ENCODE assay signal across 22 cellular contexts in the genomic region with DNA sequence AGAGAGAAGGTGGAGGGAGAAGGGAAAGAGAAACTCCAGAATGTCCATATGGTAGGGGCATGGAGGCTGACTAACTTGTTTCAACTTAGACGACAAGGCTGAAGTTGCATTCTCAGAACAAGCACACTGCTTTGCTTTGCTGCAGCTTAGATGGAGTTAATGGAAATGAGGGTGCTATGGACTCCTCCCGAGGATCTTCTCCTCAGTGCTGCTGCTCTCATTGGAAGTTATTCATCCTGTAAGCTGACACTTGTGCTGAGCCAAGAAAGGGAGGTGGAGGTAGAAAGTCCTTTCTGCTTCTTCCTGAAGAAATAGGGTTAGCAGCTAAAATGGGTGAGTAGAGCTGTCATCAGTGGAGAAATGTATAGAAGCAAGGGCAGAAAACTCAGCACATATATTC.
DNase-seq lines count a peak whose midpoint lies in the region; ATAC-seq, FAIRE-seq and TF ChIP-seq lines count a peak whose summit lies in the region.
"Had no signal": no experiment of that assay in that cellular context is flagged by ENCODE, and none has a peak within 500 bp of the region (broad histone marks: within the 10 kb centered on the region; RNA-seq: fewer than 3 reads in every experiment).

No MANE protein-coding gene starts in this region.

- H3K9me2 ChIP-seq in OCI-LY7 (ENCODE audit: insufficient read depth, low read length), result no peaks in the 10 kb centered on the region

- no peak overlapping the region; the same call in 1 of the 2 replicates for H2BK20ac ChIP-seq in H1 (ENCODE audit: low read length)

- no peak overlapping the region for H2BK12ac ChIP-seq in H1 (ENCODE audit: low read depth, low read length)

- no peak overlapping the region for H3K56ac ChIP-seq in H1 (replicated peaks; ENCODE audit: insufficient read length, low read depth, low read length)

- CTCF ChIA-PET in A673 (lab: Charles Lee) (no interaction called here), WTC11 (lab: Charles Lee) (interaction anchor here (1.4 kb wide), 1 partner anchor 28 kb away, joined by 3 read pairs; no protein-coding TSS in a partner anchor), H1 (lab: Charles Lee; ENCODE audit: partially characterized antibody) (interaction anchor here (1.0 kb wide), 1 partner anchor 148 kb away, joined by 3 read pairs; no protein-coding TSS in a partner anchor), OCI-LY7 (lab: Charles Lee; ENCODE audit: unreplicated experiment) (no interaction called here)

- peak overlapping the region; percentile 12 for H3K27ac ChIP-seq in A673 (ENCODE audit: low read depth, low read length, poor library complexity, severe bottlenecking)
- no peak overlapping the region for H3K27ac ChIP-seq in H1 (ENCODE audit: low read depth, low read length)
- no peak overlapping the region for H3K27ac ChIP-seq in neural progenitor cell
- H3K27ac ChIP-seq in OCI-LY7 (ENCODE audit: low read depth, low read length, poor library complexity, severe bottlenecking), result no peak overlapping the region
- no peak overlapping the region for H3K27ac ChIP-seq in WERI-Rb-1
- H3K27ac ChIP-seq: A549, GM23248 had no signal

- POLR2A ChIA-PET in A673 (lab: Charles Lee; ENCODE audit: low non-redundant PET), result no interaction called here
- POLR2A ChIA-PET in WTC11 (lab: Charles Lee), result no interaction called here
- POLR2A ChIA-PET in H1 (lab: Charles Lee; ENCODE audit: partially characterized antibody), result no interaction called here
- POLR2A ChIA-PET in OCI-LY7 (lab: Charles Lee), result interaction anchor here (0.5 to 0.9 kb wide), 2 partner anchors 643 to 848 kb away, joined by 3 read pairs; no protein-coding TSS in a partner anchor

- H2AFZ ChIP-seq in H1 (ENCODE audit: low read length) (peak overlapping the region; percentile 80; the same call in 1 of the 2 replicates), neural progenitor cell (replicated peaks) (peak overlapping the region; percentile 57), OCI-LY7 (ENCODE audit: low read length) (no peak overlapping the region)
- H2AFZ ChIP-seq: GM23248 had no signal

- no peak for TF ChIP-seq CTCF in A673 (conservative IDR thresholded peaks at IDR 0.05; ENCODE audit: low read depth, low read length)
- TF ChIP-seq CTCF in WTC11 (IDR thresholded peaks at IDR 0.05), result no peak
- TF ChIP-seq CTCF in H1 (IDR thresholded peaks at IDR 0.05; ENCODE audit: control extremely low read depth in 1 of 3, insufficient read depth in 1 of 3, low read depth in 1 of 3, low read length in 3 of 3), result no peak
- TF ChIP-seq CTCF in neural progenitor cell (IDR thresholded peaks at IDR 0.05), result no peak
- no peak for TF ChIP-seq CTCF in OCI-LY7 (conservative IDR thresholded peaks at IDR 0.05; ENCODE audit: low read length)
- TF ChIP-seq CTCF in WERI-Rb-1 (IDR thresholded peaks at IDR 0.05; ENCODE audit: low read depth, low read length), result no peak

- H4K8ac ChIP-seq in H1 (ENCODE audit: extremely low read depth, insufficient read depth, low read length), result no peak overlapping the region

- H3K4me1 ChIP-seq in A673 (ENCODE audit: insufficient read depth, low read length, poor library complexity, severe bottlenecking) (peaks cover 31% of the 10 kb centered on the region), H1 (replicated peaks in 1 of 4; ENCODE audit: control insufficient read depth in 3 of 4, insufficient read depth in 4 of 4, low read length in 3 of 4) (peaks cover 0 to 4% (median 2%) of the 10 kb centered on the region in 4 experiments; a peak in 3 of 7 replicates), neural progenitor cell (peaks cover 25% of the 10 kb centered on the region), OCI-LY7 (ENCODE audit: insufficient read depth, low read length, poor library complexity, severe bottlenecking) (no peaks in the 10 kb centered on the region)
- H3K4me1 ChIP-seq: A549, Caco-2, HAP-1 had no signal

- H3K9ac ChIP-seq in H1 (replicated peaks in 1 of 4; ENCODE audit: extremely low read depth in 1 of 4, low read depth in 3 of 4, low read length in 3 of 4) (no peak overlapping the region), neural progenitor cell (no peak overlapping the region)
- H3K9ac ChIP-seq: GM23248 had no signal

- no peak overlapping the region for H3K4me3 ChIP-seq in A673 (ENCODE audit: low read depth, low read length, poor library complexity, severe bottlenecking)
- no peak overlapping the region for H3K4me3 ChIP-seq in H1 (ENCODE audit: extremely low read depth in 1 of 4, insufficient read depth in 2 of 4, low read depth in 3 of 4, low read length in 4 of 4)
- H3K4me3 ChIP-seq in neural progenitor cell, result no peak overlapping the region
- H3K4me3 ChIP-seq in OCI-LY7 (ENCODE audit: low read depth, low read length, poor library complexity, severe bottlenecking), result no peak overlapping the region
- H3K4me3 ChIP-seq in WERI-Rb-1 (ENCODE audit: low read depth, low read length), result no peak overlapping the region
- H3K4me3 ChIP-seq: A549, GM23248, HAP-1 had no signal

- ATAC-seq in WTC11, result peak; percentile 82
- ATAC-seq: A549; CD8-positive, alpha-beta T cell had no signal

- WGBS in H1 (ENCODE audit: extremely low coverage in 1 of 2, insufficient coverage in 1 of 2, insufficient read length in 1 of 2, insufficient replicate concordance in 2 of 2, low coverage in 1 of 2, low lambda C conversion rate in 2 of 2, missing lambda C conversion rate in 1 of 2), 2 experiments, result 59% methylated on average over 2 of the region's 2 CpGs; no CpG with 5 or more reads in 1 of the 2 experiments

- no peak for TF ChIP-seq RAD21 in H1 (IDR thresholded peaks at IDR 0.05 in 1 of 2, conservative IDR thresholded peaks at IDR 0.05 in 1 of 2; ENCODE audit: low read depth in 2 of 2, low read length in 2 of 2)

- peaks cover 22% of the 10 kb centered on the region for H3K9me3 Mint-ChIP-seq in WTC11
- H3K9me3 Mint-ChIP-seq in neural progenitor cell, result peaks cover 3% of the 10 kb centered on the region

- no peak overlapping the region for H2AK5ac ChIP-seq in H1 (ENCODE audit: low read depth, low read length)

- no peak for DNase-seq in A673 (ENCODE audit: low spot score)
- DNase-seq in WTC11 (ENCODE audit: low spot score), result no peak
- no peak for DNase-seq in H1 (ENCODE audit: low read depth in 1 of 2, low spot score in 2 of 2)
- DNase-seq in neural progenitor cell (ENCODE audit: low spot score), result no peak
- no peak for DNase-seq in activated naive CD4-positive, alpha-beta T cell treated with anti-CD3 and anti-CD28 coated beads, Interleukin-2, amount 50 U/mL, for 16 hours
- no peak for DNase-seq in OCI-LY7 (ENCODE audit: low spot score)
- no peak for DNase-seq in WERI-Rb-1
- DNase-seq: 8988T; C1 segment of cervical spinal cord; Caco-2; CD4-positive, CD25-positive, alpha-beta regulatory T cell; CD8-positive, alpha-beta T cell; DMS153; DND-41; GM23248; HFFc6 had no signal

- no peak overlapping the region for H4K91ac ChIP-seq in H1 (replicated peaks; ENCODE audit: insufficient read length, low read length)

- H3K4me2 ChIP-seq in H1 (ENCODE audit: insufficient read depth in 1 of 2, low read depth in 2 of 2, low read length in 2 of 2) (no peak overlapping the region), neural progenitor cell (peak overlapping the region; percentile 27), OCI-LY7 (ENCODE audit: low read length) (no peak overlapping the region)
- H3K4me2 ChIP-seq: A549 had no signal

- H3K4me3 Mint-ChIP-seq in WTC11, result no peak overlapping the region
- no peak overlapping the region for H3K4me3 Mint-ChIP-seq in neural progenitor cell
- H3K4me3 Mint-ChIP-seq: CD4-positive, CD25-positive, alpha-beta regulatory T cell; CD8-positive, alpha-beta T cell; HFFc6 had no signal

- H3K36me3 ChIP-seq in A673 (ENCODE audit: insufficient read depth, low read length, poor library complexity, severe bottlenecking) (no peaks in the 10 kb centered on the region), H1 (ENCODE audit: control insufficient read depth in 2 of 4, insufficient read depth in 4 of 4, low read length in 3 of 4) (no peaks in the 10 kb centered on the region), neural progenitor cell (no peaks in the 10 kb centered on the region), OCI-LY7 (ENCODE audit: insufficient read depth, low read length) (no peaks in the 10 kb centered on the region), WERI-Rb-1 (no peaks in the 10 kb centered on the region)
- H3K36me3 ChIP-seq: HAP-1 had no signal

- no peaks in the 10 kb centered on the region for H3K79me1 ChIP-seq in H1 (ENCODE audit: low read depth, low read length)

- H3K27ac Mint-ChIP-seq in WTC11 (no peak overlapping the region), neural progenitor cell (no peak overlapping the region)
- H3K27ac Mint-ChIP-seq: CD4-positive, CD25-positive, alpha-beta regulatory T cell; CD8-positive, alpha-beta T cell; HFFc6 had no signal

- TF ChIP-seq EP300 in H1 (IDR thresholded peaks at IDR 0.05; ENCODE audit: borderline replicate concordance in 1 of 2, low read depth in 2 of 2, low read length in 2 of 2), result no peak

- H2BK5ac ChIP-seq in H1 (ENCODE audit: low read depth, low read length), result no peak overlapping the region

- H3K9me3 ChIP-seq in A673 (ENCODE audit: low read depth, low read length, poor library complexity, severe bottlenecking) (no peaks in the 10 kb centered on the region), H1 (ENCODE audit: insufficient read depth in 2 of 2, low read depth in 1 of 2, low read length in 1 of 2) (peaks cover 4 to 11% of the 10 kb centered on the region in 2 experiments; a peak in 3 of 4 replicates), neural progenitor cell (ENCODE audit: low read depth) (no peaks in the 10 kb centered on the region), OCI-LY7 (ENCODE audit: low read length) (no peaks in the 10 kb centered on the region), WERI-Rb-1 (ENCODE audit: severe bottlenecking) (no peaks in the 10 kb centered on the region)
- H3K9me3 ChIP-seq: A549, Caco-2, HAP-1 had no signal

- intact Hi-C loops in A673 (cut with micrococcal nuclease; ENCODE audit: unreplicated experiment), result no loop called here
- intact Hi-C loops in OCI-LY7 (cut with micrococcal nuclease; ENCODE audit: unreplicated experiment), result no loop called here

- H2BK120ac ChIP-seq in H1 (replicated peaks; ENCODE audit: low read depth, low read length), result no peak overlapping the region

- no peak overlapping the region for H4K5ac ChIP-seq in H1 (ENCODE audit: insufficient read length, low read depth, low read length)

- no peak overlapping the region for H3K4ac ChIP-seq in H1 (replicated peaks; ENCODE audit: insufficient read length, low read depth, low read length)

- H4K20me1 ChIP-seq in H1 (replicated peaks in 1 of 2; ENCODE audit: control insufficient read depth in 1 of 2, insufficient read depth in 2 of 2, low read length in 2 of 2) (no peaks in the 10 kb centered on the region), neural progenitor cell (ENCODE audit: low read depth) (no peaks in the 10 kb centered on the region), OCI-LY7 (ENCODE audit: insufficient read depth, low read length) (no peaks in the 10 kb centered on the region)

- FAIRE-seq in H1 (lab: Jason Lieb, UNC), result no peak
- FAIRE-seq: G401.6, GM12892, GM19239, H54 had no signal

- no peak overlapping the region for H3K23ac ChIP-seq in H1 (ENCODE audit: insufficient read length)

- H3F3A ChIP-seq in neural progenitor cell (ENCODE audit: low read depth), result peaks cover 9% of the 10 kb centered on the region

- no peak overlapping the region for H3K14ac ChIP-seq in H1 (ENCODE audit: insufficient read length)

- H3K18ac ChIP-seq in H1 (ENCODE audit: extremely low read depth, low read length), result no peak overlapping the region

- TF ChIP-seq POLR2A in H1 (IDR thresholded peaks at IDR 0.05; ENCODE audit: control extremely low read depth in 1 of 2, low read depth in 2 of 2, low read length in 2 of 2), result no peak

- peaks cover 25% of the 10 kb centered on the region for H3K4me1 Mint-ChIP-seq in WTC11
- peaks cover 6% of the 10 kb centered on the region for H3K4me1 Mint-ChIP-seq in neural progenitor cell
- H3K4me1 Mint-ChIP-seq: CD4-positive, CD25-positive, alpha-beta regulatory T cell had no signal

- H3K27me3 ChIP-seq in A673 (replicated peaks; ENCODE audit: insufficient read depth, low read depth, low read length, poor library complexity) (no peaks in the 10 kb centered on the region), H1 (replicated peaks in 1 of 4; ENCODE audit: control insufficient read depth in 3 of 4, extremely low read depth in 1 of 4, insufficient read depth in 3 of 4, low read length in 3 of 4) (no peaks in the 10 kb centered on the region), neural progenitor cell (no peaks in the 10 kb centered on the region), WERI-Rb-1 (ENCODE audit: insufficient read depth, low read depth, severe bottlenecking) (no peaks in the 10 kb centered on the region)

- H3K79me2 ChIP-seq in H1 (ENCODE audit: control insufficient read depth in 1 of 2, insufficient read depth in 2 of 2, low read length in 2 of 2) (no peaks in the 10 kb centered on the region), neural progenitor cell (ENCODE audit: low read depth) (no peaks in the 10 kb centered on the region), OCI-LY7 (ENCODE audit: insufficient read depth, low read depth, low read length) (no peaks in the 10 kb centered on the region)

- H3K27me3 Mint-ChIP-seq in WTC11 (ENCODE audit: low read depth) (no peaks in the 10 kb centered on the region), neural progenitor cell (ENCODE audit: insufficient read depth, low read depth) (no peaks in the 10 kb centered on the region)
- H3K27me3 Mint-ChIP-seq: CD4-positive, CD25-positive, alpha-beta regulatory T cell had no signal

- H2BK15ac ChIP-seq in H1 (ENCODE audit: low read length), result no peak overlapping the region

- BruUV-seq in A673 (replicated peaks; lab: Mats Ljungman, UMichigan) (no TSS peak), OCI-LY7 (replicated peaks; lab: Mats Ljungman, UMichigan) (no TSS peak)

- H3K23me2 ChIP-seq in H1 (ENCODE audit: low read depth, low read length), result no peaks in the 10 kb centered on the region

- H3K36me3 Mint-ChIP-seq in WTC11 (peaks cover 11% of the 10 kb centered on the region), neural progenitor cell (no peaks in the 10 kb centered on the region)
- H3K36me3 Mint-ChIP-seq: CD8-positive, alpha-beta T cell had no signal

Comparison
In these comparisons a context has a peak if more than half of its experiments do, and no peak if none do; other contexts are left out.
1. CTCF ChIA-PET loops: an anchor here in WTC11 (1.4 kb wide) and H1 (1.0 kb wide); none called in A673 and OCI-LY7.